ENCODE assay signal across 8 cellular contexts in genomic region chr4:1291091-1291490, GRCh38. TPM values are rescaled to one million over a fixed set of nuclear protein-coding genes. Genes with fewer than 3 reads are reported as not detected.
DNase-seq lines count a peak whose midpoint lies in the region; ATAC-seq and TF ChIP-seq lines count a peak whose summit lies in the region.

No MANE protein-coding gene starts in this region.

- H3K4me1 ChIP-seq in endodermal cell (ENCODE audit: control insufficient read depth, insufficient read depth, low read length): peaks cover 6% of the 10 kb centered on the region

- H3K9me3 ChIP-seq in endodermal cell (ENCODE audit: control insufficient read depth, low read length): peaks cover 9% of the 10 kb centered on the region

- peak overlapping the region; percentile 97 for H3K27ac Mint-ChIP-seq in endodermal cell
- H3K27ac Mint-ChIP-seq in osteocyte (ENCODE audit: unreplicated experiment): peak overlapping the region; percentile 86

- no peaks in the 10 kb centered on the region for H3K27me3 ChIP-seq in endodermal cell (ENCODE audit: control insufficient read depth, insufficient read depth, low read length, poor library complexity, severe bottlenecking)

- DNase-seq in COLO668 (lab: John Stamatoyannopoulos, UW; ENCODE audit: unreplicated experiment): peak; percentile 25
- DNase-seq in NCI-H69 (lab: John Stamatoyannopoulos, UW): peak; percentile 29
- no peak for DNase-seq in endodermal cell
- no peak for DNase-seq in osteocyte (ENCODE audit: extremely low spot score, unreplicated experiment)
- DNase-seq in SHP77 treated with DMSO at 0.1 percent for 48 hours (lab: John Stamatoyannopoulos, UW): no peak

- H3K27ac ChIP-seq in endodermal cell (ENCODE audit: low read depth, low read length): no peak overlapping the region

- H3K4me3 Mint-ChIP-seq in endodermal cell: peak overlapping the region; percentile 93
- H3K4me3 Mint-ChIP-seq in osteocyte (ENCODE audit: unreplicated experiment): peak overlapping the region; percentile 85

- ATAC-seq in HG03571 (IDR thresholded peaks at IDR 0.05; ENCODE audit: unreplicated experiment): no peak
- no peak for ATAC-seq in HG03354 (IDR thresholded peaks at IDR 0.05; ENCODE audit: poor library complexity, severe bottlenecking, unreplicated experiment)
- ATAC-seq in HG03025 (IDR thresholded peaks at IDR 0.05; ENCODE audit: low FRiP score, unreplicated experiment): no peak

- peaks cover 4% of the 10 kb centered on the region for H3K36me3 ChIP-seq in endodermal cell (ENCODE audit: control insufficient read depth, insufficient read depth, low read length)

- TF ChIP-seq CTCF in endodermal cell (conservative IDR thresholded peaks at IDR 0.05): no peak
- no peak for TF ChIP-seq CTCF in osteocyte (IDR thresholded peaks at IDR 0.05)

- H3K36me3 Mint-ChIP-seq in endodermal cell (ENCODE audit: low read depth): peaks cover 15% of the 10 kb centered on the region
- H3K36me3 Mint-ChIP-seq in osteocyte (ENCODE audit: unreplicated experiment): no peaks in the 10 kb centered on the region

- 85 to 93% methylated on average over 6 to 9 of the region's 9 CpGs for WGBS in endodermal cell (ENCODE audit: insufficient coverage in 1 of 2, insufficient read length in 1 of 2), 2 experiments

- H3K9me3 Mint-ChIP-seq in endodermal cell (peaks cover 14% of the 10 kb centered on the region), osteocyte (ENCODE audit: unreplicated experiment) (no peaks in the 10 kb centered on the region)

- H3K27me3 Mint-ChIP-seq in endodermal cell (ENCODE audit: insufficient read depth): peaks cover 6% of the 10 kb centered on the region
- H3K27me3 Mint-ChIP-seq in osteocyte (ENCODE audit: unreplicated experiment): no peaks in the 10 kb centered on the region

- peak overlapping the region; percentile 88 for H3K9ac ChIP-seq in endodermal cell (ENCODE audit: extremely low read depth, low read length, poor library complexity, severe bottlenecking)

- H3K4me1 Mint-ChIP-seq in endodermal cell (peaks cover 19% of the 10 kb centered on the region), osteocyte (ENCODE audit: unreplicated experiment) (peaks cover 44% of the 10 kb centered on the region)

- H3K4me3 ChIP-seq in endodermal cell (ENCODE audit: low read length): peak overlapping the region; percentile 99

RNA-seq across cellular contexts. Expression of gene MAEA, which starts 1.4 kb away (rescaled TPM):
- 10 to 100 TPM; 48.8 to 72.7 TPM for total RNA-seq in endodermal cell
- polyA plus RNA-seq in endodermal cell (2013, experiment 1 of 2): 72.4 TPM
- 65.4 TPM for polyA plus RNA-seq in endodermal cell (2013, experiment 2 of 2)
- total RNA-seq in osteocyte: 62.5 and 62.9 TPM in 2 replicates

RNA-seq across cellular contexts. Expression of gene CTBP1, which starts 42.2 kb away (rescaled TPM):
- 100 to 1,000 TPM; 181 to 189 TPM for total RNA-seq in endodermal cell
- polyA plus RNA-seq in endodermal cell (2013, experiment 1 of 2): 145 TPM
- polyA plus RNA-seq in endodermal cell (2013, experiment 2 of 2): 147 TPM
- 172 and 176 TPM in 2 replicates for total RNA-seq in osteocyte

RNA-seq across cellular contexts. Expression of gene UVSSA, which starts 55.9 kb away (rescaled TPM):
- total RNA-seq in endodermal cell (10 to 100 TPM; 50.4 to 61.6 TPM), osteocyte (25.3 and 26.7 TPM in 2 replicates)
- 19.2 TPM for polyA plus RNA-seq in endodermal cell (2013, experiment 1 of 2)
- 17.1 TPM for polyA plus RNA-seq in endodermal cell (2013, experiment 2 of 2)

Comparison
In these comparisons a context has a peak if more than half of its experiments do, and no peak if none do; other contexts are left out.
1. DNase-seq: peak in COLO668 (single experiment) and NCI-H69 (single experiment); none in endodermal cell (single experiment), osteocyte (single experiment) and SHP77 treated with DMSO at 0.1 percent for 48 hours (single experiment).